ENCODE assay signal across 8 cellular contexts in genomic region chr11:416757-417621, GRCh38. TPM values are rescaled to one million over a fixed set of nuclear protein-coding genes. Genes with fewer than 3 reads are reported as not detected.
DNase-seq lines count a peak whose midpoint lies in the region; TF ChIP-seq lines count a peak whose summit lies in the region.

No MANE protein-coding gene starts in this region.

- in situ Hi-C loops in astrocyte of the cerebellum (cut with HindIII; ENCODE audit: low sequenced_read_pairs), result no loop called here

- H3K36me3 ChIP-seq in kidney epithelial cell (ENCODE audit: control insufficient read depth, insufficient read depth, low read length) (no peaks in the 10 kb centered on the region), stomach (no peaks in the 10 kb centered on the region)

- DNase-seq in NCI-H1417 (lab: John Stamatoyannopoulos, UW) (peak; percentile 68 to 86 (median 86)), NCI-H1417 treated with DMSO at 0.1 percent for 48 hours (lab: John Stamatoyannopoulos, UW) (no peak), NCI-H69 (lab: John Stamatoyannopoulos, UW) (peak; percentile 88), astrocyte of the cerebellum (ENCODE audit: low read depth) (no peak), kidney epithelial cell (ENCODE audit: low read depth) (no peak), stomach (peak; percentile 82), ecto neural progenitor cell (ENCODE audit: low spot score) (no peak), foreskin melanocyte (no peak)

- H3K27ac ChIP-seq in stomach, result peak overlapping the region; percentile 84 to 91 (median 88)

- peak overlapping the region; percentile 22 for H3K4me3 ChIP-seq in astrocyte of the cerebellum (ENCODE audit: low read depth, low read length)
- H3K4me3 ChIP-seq in kidney epithelial cell (ENCODE audit: low read depth, low read length), result peak overlapping the region; percentile 41
- H3K4me3 ChIP-seq in stomach, result peak overlapping the region; percentile 55 to 73 (median 61)

- H3K4me1 ChIP-seq in stomach, result peaks cover 15 to 57% (median 46%) of the 10 kb centered on the region in 4 donors

- WGBS in stomach, 5 donors, result 0 to 4% (median 1%) methylated on average over 16 to 97 of the region's 97 CpGs

- no peak for TF ChIP-seq POLR2A in stomach (IDR thresholded peaks at IDR 0.05)

- TF ChIP-seq CTCF in astrocyte of the cerebellum (IDR thresholded peaks at IDR 0.05; ENCODE audit: low read depth, low read length, missing control alignments), result no peak
- TF ChIP-seq CTCF in kidney epithelial cell (IDR thresholded peaks at IDR 0.05; ENCODE audit: insufficient read depth, low read length, poor library complexity, severe bottlenecking), result no peak
- TF ChIP-seq CTCF in stomach (IDR thresholded peaks at IDR 0.05), result no peak

- intact Hi-C loops in stomach (cut with DNase I; ENCODE audit: low total_unique reads), result no loop called here

- peaks cover 14% of the 10 kb centered on the region for H3K27me3 ChIP-seq in kidney epithelial cell (ENCODE audit: control insufficient read depth, insufficient read depth, low read length)
- H3K27me3 ChIP-seq in stomach, result peaks cover 6 to 70% (median 16%) of the 10 kb centered on the region in 3 donors

- TF ChIP-seq EP300 in stomach (IDR thresholded peaks at IDR 0.05), result no peak

- H3K9me3 ChIP-seq in stomach, result no peaks in the 10 kb centered on the region

RNA-seq across cellular contexts. Expression of gene SIGIRR, which starts 2.2 kb away (rescaled TPM):
- total RNA-seq in kidney epithelial cell (98.4 and 113 TPM in 2 replicates), stomach (100 to 1,000 TPM in 3 of 5 donors, 10 to 100 TPM in 2; 11.4 to 325 (median 110) TPM)
- 100 to 1,000 TPM; 110 to 227 (median 164) TPM for polyA plus RNA-seq in stomach

RNA-seq across cellular contexts. Expression of gene PKP3, which starts 23.0 kb away (rescaled TPM):
- 23.9 and 24.9 TPM in 2 replicates for total RNA-seq in kidney epithelial cell
- total RNA-seq in stomach, result 100 to 1,000 TPM in 3 of 5 donors, 10 to 100 TPM in 2; 26.3 to 356 (median 141) TPM
- 10 to 100 TPM; 31.1 to 94.5 (median 41.7) TPM for polyA plus RNA-seq in stomach

RNA-seq across cellular contexts. Expression of gene ANO9, which starts 24.8 kb away (rescaled TPM):
- total RNA-seq in kidney epithelial cell, result 18.4 and 19.7 TPM in 2 replicates
- total RNA-seq in stomach, result 100 to 1,000 TPM in 1 of 5 donors, 10 to 100 TPM in 3, 1 to 10 TPM in 1; 5.7 to 208 (median 40.2) TPM
- 10 to 100 TPM in 2 of 3 donors, 1 to 10 TPM in 1; 9.8 to 37.6 (median 12.8) TPM for polyA plus RNA-seq in stomach

RNA-seq across cellular contexts. Expression of gene PTDSS2, which starts 33.1 kb away (rescaled TPM):
- total RNA-seq in kidney epithelial cell (81.1 and 96.3 TPM in 2 replicates), stomach (100 to 1,000 TPM in 2 of 5 donors, 10 to 100 TPM in 3; 16.5 to 264 (median 59.0) TPM)
- polyA plus RNA-seq in stomach, result 10 to 100 TPM; 11.6 to 24.3 (median 22.3) TPM

RNA-seq across cellular contexts. Expression of gene B4GALNT4, which starts 47.7 kb away (rescaled TPM):
- 24.2 and 31.6 TPM in 2 replicates for total RNA-seq in kidney epithelial cell
- 1 to 10 TPM in 2 of 5 donors, under 1 TPM in 1, not detected in 2; 0.45 to 7.5 (median 4.2) TPM for total RNA-seq in stomach
- polyA plus RNA-seq in stomach, result 1 to 10 TPM; 2.4 to 8.8 (median 4.4) TPM

Comparison
In these comparisons a context has a peak if more than half of its experiments do, and no peak if none do; other contexts are left out.
1. DNase-seq: peak in NCI-H1417 (3 of 3), NCI-H69 (single experiment) and stomach (single experiment); none in NCI-H1417 treated with DMSO at 0.1 percent for 48 hours (single experiment), astrocyte of the cerebellum (single experiment), kidney epithelial cell (single experiment), ecto neural progenitor cell (single experiment) and foreskin melanocyte (single experiment).
2. Peak in every context shown above with its lines, with median percentiles within 50 percentile points of each other: H3K4me3 ChIP-seq.